20 cellular contexts compared by ENCODE assay signal in genomic region chr3:9767418-9767817, GRCh38. TPM values are rescaled to one million over a fixed set of nuclear protein-coding genes. Genes with fewer than 3 reads are reported as not detected.
DNase-seq lines count a peak whose midpoint lies in the region; ATAC-seq lines count a peak whose summit lies in the region.
"Had no signal": no experiment of that assay in that cellular context is flagged by ENCODE, and none has a peak within 500 bp of the region (broad histone marks: within the 10 kb centered on the region; RNA-seq: fewer than 3 reads in every experiment).

No MANE protein-coding gene starts in this region.

- ATAC-seq in left ventricle myocardium superior: peak; percentile 13
- ATAC-seq in GM21717 (IDR thresholded peaks at IDR 0.05; ENCODE audit: unreplicated experiment): no peak
- ATAC-seq in GM19023 (IDR thresholded peaks at IDR 0.05; ENCODE audit: unreplicated experiment): no peak
- ATAC-seq: A549 had no signal

- H3K4me3 Mint-ChIP-seq in activated CD4-positive, alpha-beta T cell treated with anti-CD3 and anti-CD28 coated beads, Interleukin-2, amount 10 ng/mL, durations not matched to agents 24 days and 14 days: peak overlapping the region; percentile 82

- H3K36me3 Mint-ChIP-seq in activated CD4-positive, alpha-beta T cell treated with anti-CD3 and anti-CD28 coated beads, Interleukin-2, amount 10 ng/mL, durations not matched to agents 24 days and 14 days (ENCODE audit: low read depth): peaks cover 35% of the 10 kb centered on the region

- H3K9me3 Mint-ChIP-seq in activated CD4-positive, alpha-beta T cell treated with anti-CD3 and anti-CD28 coated beads, Interleukin-2, amount 10 ng/mL, durations not matched to agents 24 days and 14 days: no peaks in the 10 kb centered on the region

- H3K4me3 ChIP-seq in adipocyte (ENCODE audit: low read length): no peak overlapping the region
- peak overlapping the region in 2 of 5 donors; percentile 4 to 17 for H3K4me3 ChIP-seq in subcutaneous abdominal adipose tissue (ENCODE audit: low read depth in 1 of 5, low read length in 5 of 5)
- H3K4me3 ChIP-seq: A549, right lobe of liver had no signal

- H3K9ac ChIP-seq in adipocyte (ENCODE audit: low read length) (peak overlapping the region; percentile 35), subcutaneous abdominal adipose tissue (ENCODE audit: low read length in 5 of 5) (peak overlapping the region in 4 of 5 donors; percentile 11 to 90 (median 44))

- H3K27ac ChIP-seq in subcutaneous abdominal adipose tissue (ENCODE audit: low read depth, low read length): peak overlapping the region; percentile 60
- H3K27ac ChIP-seq: A549, brain microvascular endothelial cell, HL-60, right lobe of liver had no signal

- no peaks in the 10 kb centered on the region for H3K27me3 Mint-ChIP-seq in activated CD4-positive, alpha-beta T cell treated with anti-CD3 and anti-CD28 coated beads, Interleukin-2, amount 10 ng/mL, durations not matched to agents 24 days and 14 days

- H3K27ac Mint-ChIP-seq in activated CD4-positive, alpha-beta T cell treated with anti-CD3 and anti-CD28 coated beads, Interleukin-2, amount 10 ng/mL, durations not matched to agents 24 days and 14 days: peak overlapping the region; percentile 42

- in situ Hi-C loops in ACHN (cut with HindIII; ENCODE audit: low pct_ligation_motif_present, low pct_unique_long_range_greater_than_20kb, low sequenced_read_pairs): no loop called here

- no peaks in the 10 kb centered on the region for H3K27me3 ChIP-seq in adipocyte (replicated peaks; ENCODE audit: control insufficient read depth, insufficient read depth, low read length)
- no peaks in the 10 kb centered on the region for H3K27me3 ChIP-seq in subcutaneous abdominal adipose tissue (ENCODE audit: control insufficient read depth in 5 of 5, insufficient read depth in 4 of 5, low read length in 5 of 5)
- H3K27me3 ChIP-seq: brain microvascular endothelial cell, right lobe of liver had no signal

- H3K4me1 Mint-ChIP-seq in activated CD4-positive, alpha-beta T cell treated with anti-CD3 and anti-CD28 coated beads, Interleukin-2, amount 10 ng/mL, durations not matched to agents 24 days and 14 days: peaks cover 40% of the 10 kb centered on the region

- peaks cover 23% of the 10 kb centered on the region for H3K36me3 ChIP-seq in adipocyte (ENCODE audit: control insufficient read depth, insufficient read depth, low read length, severe bottlenecking)
- peaks cover 2 to 29% (median 28%) of the 10 kb centered on the region in 5 donors for H3K36me3 ChIP-seq in subcutaneous abdominal adipose tissue (ENCODE audit: control insufficient read depth in 5 of 5, insufficient read depth in 5 of 5, low read length in 5 of 5)
- H3K36me3 ChIP-seq: brain microvascular endothelial cell had no signal

- no peak for DNase-seq in activated CD4-positive, alpha-beta T cell treated with anti-CD3 and anti-CD28 coated beads, Interleukin-2, amount 10 ng/mL, durations not matched to agents 24 days and 14 days
- DNase-seq in activated CD4-positive, alpha-beta T cell treated with anti-CD3 and anti-CD28 coated beads for 1 hour: no peak
- DNase-seq in adipocyte (ENCODE audit: low read depth): no peak
- DNase-seq in left ventricle myocardium superior: no peak
- DNase-seq in ACHN: no peak
- DNase-seq: activated naive CD4-positive, alpha-beta T cell; brain microvascular endothelial cell; effector memory CD4-positive, alpha-beta T cell; Kasumi-1; mammary epithelial cell; NCI-H1436 treated with DMSO at 0.1 percent for 48 hours; NCI-H345; right lobe of liver; stimulated activated CD4-positive, alpha-beta T cell treated with anti-CD3 and anti-CD28 coated beads, Interleukin-2, amount 100 ng/mL, for 24 hours; trophoblast cell had no signal

- intact Hi-C loops in activated CD4-positive, alpha-beta T cell treated with anti-CD3 and anti-CD28 coated beads, Interleukin-2, amount 10 ng/mL, durations not matched to agents 24 days and 14 days (cut with micrococcal nuclease): no loop called here
- intact Hi-C loops in left ventricle myocardium superior (cut with micrococcal nuclease): no loop called here

- H3K9me3 ChIP-seq in adipocyte (ENCODE audit: control insufficient read depth, low read length) (no peaks in the 10 kb centered on the region), subcutaneous abdominal adipose tissue (ENCODE audit: control insufficient read depth in 5 of 5, low read length in 5 of 5) (no peaks in the 10 kb centered on the region)
- H3K9me3 ChIP-seq: A549, right lobe of liver had no signal

- H3K4me1 ChIP-seq in adipocyte (ENCODE audit: control insufficient read depth, insufficient read depth, low read length) (peaks cover 36% of the 10 kb centered on the region), subcutaneous abdominal adipose tissue (ENCODE audit: control insufficient read depth in 5 of 5, insufficient read depth in 5 of 5, low read length in 5 of 5) (peaks cover 13 to 55% (median 49%) of the 10 kb centered on the region in 5 donors)

RNA-seq across cellular contexts. Expression of gene CAMK1, which starts 2.3 kb away (rescaled TPM):
- total RNA-seq in activated CD4-positive, alpha-beta T cell treated with anti-CD3 and anti-CD28 coated beads, Interleukin-2, amount 10 ng/mL, durations not matched to agents 24 days and 14 days: 81.0 and 83.7 TPM in 2 replicates
- 11.7 TPM for total RNA-seq in left ventricle myocardium superior

RNA-seq across cellular contexts. Expression of gene OGG1, which starts 17.7 kb away (rescaled TPM):
- total RNA-seq in activated CD4-positive, alpha-beta T cell treated with anti-CD3 and anti-CD28 coated beads, Interleukin-2, amount 10 ng/mL, durations not matched to agents 24 days and 14 days: 37.0 and 41.1 TPM in 2 replicates
- total RNA-seq in left ventricle myocardium superior: 8.8 TPM

RNA-seq across cellular contexts. Expression of gene TADA3, which starts 24.9 kb away (rescaled TPM):
- total RNA-seq in activated CD4-positive, alpha-beta T cell treated with anti-CD3 and anti-CD28 coated beads, Interleukin-2, amount 10 ng/mL, durations not matched to agents 24 days and 14 days: 63.4 and 64.6 TPM in 2 replicates
- 45.9 TPM for total RNA-seq in left ventricle myocardium superior

RNA-seq across cellular contexts. Expression of gene ARPC4, which starts 25.5 kb away (rescaled TPM):
- 263 and 267 TPM in 2 replicates for total RNA-seq in activated CD4-positive, alpha-beta T cell treated with anti-CD3 and anti-CD28 coated beads, Interleukin-2, amount 10 ng/mL, durations not matched to agents 24 days and 14 days
- 55.3 TPM for total RNA-seq in left ventricle myocardium superior

RNA-seq across cellular contexts. Expression of gene BRPF1, which starts 35.9 kb away (rescaled TPM):
- 41.7 and 45.3 TPM in 2 replicates for total RNA-seq in activated CD4-positive, alpha-beta T cell treated with anti-CD3 and anti-CD28 coated beads, Interleukin-2, amount 10 ng/mL, durations not matched to agents 24 days and 14 days
- total RNA-seq in left ventricle myocardium superior: 9.9 TPM
